ENCODE assay signal across 1 cellular context in genomic region chr2:84022810-84023431, GRCh38.
TF ChIP-seq lines count a peak whose summit lies in the region.

No MANE protein-coding gene starts in this region.

TF ChIP-seq in WTC11, 78 proteins besides CTCF, POLR2A, EP300 and RAD21 (continued from another document):
- TF ChIP-seq, protein P1, sequence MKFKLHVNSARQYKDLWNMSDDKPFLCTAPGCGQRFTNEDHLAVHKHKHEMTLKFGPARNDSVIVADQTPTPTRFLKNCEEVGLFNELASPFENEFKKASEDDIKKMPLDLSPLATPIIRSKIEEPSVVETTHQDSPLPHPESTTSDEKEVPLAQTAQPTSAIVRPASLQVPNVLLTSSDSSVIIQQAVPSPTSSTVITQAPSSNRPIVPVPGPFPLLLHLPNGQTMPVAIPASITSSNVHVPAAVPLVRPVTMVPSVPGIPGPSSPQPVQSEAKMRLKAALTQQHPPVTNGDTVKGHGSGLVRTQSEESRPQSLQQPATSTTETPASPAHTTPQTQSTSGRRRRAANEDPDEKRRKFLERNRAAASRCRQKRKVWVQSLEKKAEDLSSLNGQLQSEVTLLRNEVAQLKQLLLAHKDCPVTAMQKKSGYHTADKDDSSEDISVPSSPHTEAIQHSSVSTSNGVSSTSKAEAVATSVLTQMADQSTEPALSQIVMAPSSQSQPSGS (CRISPR knock-in tag; IDR thresholded peaks at IDR 0.05; ENCODE audit: borderline replicate concordance, low read depth) = no peak
- TF ChIP-seq FOXJ3 (CRISPR knock-in tag; IDR thresholded peaks at IDR 0.05; ENCODE audit: borderline replicate concordance) = no peak
- no peak for TF ChIP-seq NR1H2 (CRISPR knock-in tag; IDR thresholded peaks at IDR 0.05)
